Comparison of ENCODE assay signal across 25 cellular contexts in genomic region chr1:210937846-210938245, GRCh38.
DNase-seq lines count a peak whose midpoint lies in the region; ATAC-seq, FAIRE-seq and TF ChIP-seq lines count a peak whose summit lies in the region.
"Had no signal": no experiment of that assay in that cellular context is flagged by ENCODE, and none has a peak within 500 bp of the region (broad histone marks: within the 10 kb centered on the region; RNA-seq: fewer than 3 reads in every experiment).

No MANE protein-coding gene starts in this region.

- TF ChIP-seq EP300 in H1 (IDR thresholded peaks at IDR 0.05; ENCODE audit: borderline replicate concordance in 1 of 2, low read depth in 2 of 2, low read length in 2 of 2) = no peak

- no peak for TF ChIP-seq RAD21 in H1 (IDR thresholded peaks at IDR 0.05 in 1 of 2, conservative IDR thresholded peaks at IDR 0.05 in 1 of 2; ENCODE audit: low read depth in 2 of 2, low read length in 2 of 2)

- no peak overlapping the region for H4K8ac ChIP-seq in H1 (ENCODE audit: extremely low read depth, insufficient read depth, low read length)
- no peak overlapping the region for H4K8ac ChIP-seq in mesendoderm (ENCODE audit: low read depth, low read length)

- H2AK5ac ChIP-seq in H1 (ENCODE audit: low read depth, low read length) (no peak overlapping the region), mesendoderm (ENCODE audit: low read length) (no peak overlapping the region)

- no peak overlapping the region for H2BK5ac ChIP-seq in H1 (ENCODE audit: low read depth, low read length)
- H2BK5ac ChIP-seq in mesendoderm (ENCODE audit: low read length) = no peak overlapping the region

- no peaks in the 10 kb centered on the region for H3K36me3 ChIP-seq in H1 (ENCODE audit: control insufficient read depth in 2 of 4, insufficient read depth in 4 of 4, low read length in 3 of 4)
- no peaks in the 10 kb centered on the region for H3K36me3 ChIP-seq in mesendoderm (ENCODE audit: control insufficient read depth, insufficient read depth, low read length)
- H3K36me3 ChIP-seq: SJSA1 had no signal

- H3K56ac ChIP-seq in H1 (replicated peaks; ENCODE audit: insufficient read length, low read depth, low read length) = no peak overlapping the region
- no peak overlapping the region for H3K56ac ChIP-seq in mesendoderm (ENCODE audit: low read length)

- no peak for TF ChIP-seq CTCF in H1 (IDR thresholded peaks at IDR 0.05; ENCODE audit: control extremely low read depth in 1 of 3, insufficient read depth in 1 of 3, low read depth in 1 of 3, low read length in 3 of 3)

- H4K5ac ChIP-seq in H1 (ENCODE audit: insufficient read length, low read depth, low read length) (no peak overlapping the region), mesendoderm (ENCODE audit: low read length) (no peak overlapping the region)

- no peak overlapping the region for H3K27ac ChIP-seq in H1 (ENCODE audit: low read depth, low read length)
- no peak overlapping the region for H3K27ac ChIP-seq in mesendoderm (ENCODE audit: low read depth, low read length)
- H3K27ac ChIP-seq: C4-2B, KMS-11, SJSA1 had no signal

- H2BK20ac ChIP-seq in H1 (ENCODE audit: low read length) = no peak overlapping the region

- POLR2A ChIA-PET in H1 (lab: Charles Lee; ENCODE audit: partially characterized antibody) = no interaction called here

- no peaks in the 10 kb centered on the region; a peak in 1 of 7 replicates for H3K4me1 ChIP-seq in H1 (replicated peaks in 1 of 4; ENCODE audit: control insufficient read depth in 3 of 4, insufficient read depth in 4 of 4, low read length in 3 of 4)
- no peaks in the 10 kb centered on the region for H3K4me1 ChIP-seq in mesendoderm (ENCODE audit: control insufficient read depth, low read depth, low read length)
- H3K4me1 ChIP-seq: SJSA1 had no signal

- no peaks in the 10 kb centered on the region for H3K79me1 ChIP-seq in H1 (ENCODE audit: low read depth, low read length)
- H3K79me1 ChIP-seq in mesendoderm (ENCODE audit: low read length) = no peaks in the 10 kb centered on the region

- H4K20me1 ChIP-seq in H1 (replicated peaks in 1 of 2; ENCODE audit: control insufficient read depth in 1 of 2, insufficient read depth in 2 of 2, low read length in 2 of 2) = peaks cover 0 to 1% of the 10 kb centered on the region in 2 experiments

- no peaks in the 10 kb centered on the region for H3K9me3 ChIP-seq in H1 (ENCODE audit: insufficient read depth in 2 of 2, low read depth in 1 of 2, low read length in 1 of 2)
- H3K9me3 ChIP-seq: SJSA1 had no signal

- H3K79me2 ChIP-seq in H1 (ENCODE audit: control insufficient read depth in 1 of 2, insufficient read depth in 2 of 2, low read length in 2 of 2) (no peaks in the 10 kb centered on the region), mesendoderm (ENCODE audit: control insufficient read depth, insufficient read depth, low read length) (no peaks in the 10 kb centered on the region)

- H3K18ac ChIP-seq in H1 (ENCODE audit: extremely low read depth, low read length) (no peak overlapping the region), mesendoderm (ENCODE audit: low read length) (no peak overlapping the region)

- H3K23ac ChIP-seq in H1 (ENCODE audit: insufficient read length) = no peak overlapping the region
- no peak overlapping the region for H3K23ac ChIP-seq in mesendoderm (ENCODE audit: low read length)

- CTCF ChIA-PET in H1 (lab: Charles Lee; ENCODE audit: partially characterized antibody) = interaction anchor here (1.1 kb wide), 1 partner anchor 10 kb away, joined by 3 read pairs; no protein-coding TSS in a partner anchor

- no peak for FAIRE-seq in H1 (lab: Jason Lieb, UNC)
- FAIRE-seq in urothelium cell line (lab: Jason Lieb, UNC) = no peak
- FAIRE-seq: GM12892 had no signal

- H3K14ac ChIP-seq in H1 (ENCODE audit: insufficient read length) = no peak overlapping the region

- H3K4ac ChIP-seq in H1 (replicated peaks; ENCODE audit: insufficient read length, low read depth, low read length) (no peak overlapping the region), mesendoderm (ENCODE audit: low read depth, low read length) (no peak overlapping the region)

- H3K9ac ChIP-seq in H1 (replicated peaks in 1 of 4; ENCODE audit: extremely low read depth in 1 of 4, low read depth in 3 of 4, low read length in 3 of 4) (no peak overlapping the region), mesendoderm (ENCODE audit: low read length) (no peak overlapping the region)
- H3K9ac ChIP-seq: KMS-11 had no signal

- no peak overlapping the region for H3K4me3 ChIP-seq in H1 (ENCODE audit: extremely low read depth in 1 of 4, insufficient read depth in 2 of 4, low read depth in 3 of 4, low read length in 4 of 4)
- H3K4me3 ChIP-seq in mesendoderm (ENCODE audit: low read length) = no peak overlapping the region
- H3K4me3 ChIP-seq: SJSA1 had no signal

- TF ChIP-seq POLR2A in H1 (IDR thresholded peaks at IDR 0.05; ENCODE audit: control extremely low read depth in 1 of 2, low read depth in 2 of 2, low read length in 2 of 2) = no peak

- H3K23me2 ChIP-seq in H1 (ENCODE audit: low read depth, low read length) = no peaks in the 10 kb centered on the region

- H3K27me3 ChIP-seq in H1 (replicated peaks in 1 of 4; ENCODE audit: control insufficient read depth in 3 of 4, extremely low read depth in 1 of 4, insufficient read depth in 3 of 4, low read length in 3 of 4) = no peaks in the 10 kb centered on the region
- no peaks in the 10 kb centered on the region for H3K27me3 ChIP-seq in mesendoderm (ENCODE audit: insufficient read depth, low read length, poor library complexity)
- H3K27me3 ChIP-seq: SJSA1 had no signal

- no peak overlapping the region for H2BK15ac ChIP-seq in H1 (ENCODE audit: low read length)
- H2BK15ac ChIP-seq in mesendoderm (replicated peaks; ENCODE audit: low read depth) = no peak overlapping the region

- H4K91ac ChIP-seq in H1 (replicated peaks; ENCODE audit: insufficient read length, low read length) = no peak overlapping the region

- peak; percentile 46 for DNase-seq in M059J (ENCODE audit: low read depth)
- DNase-seq in H1 (ENCODE audit: low read depth in 1 of 2, low spot score in 2 of 2) = no peak
- peak; percentile 93 for DNase-seq in mesendoderm
- peak; percentile 16 for DNase-seq in urothelium cell line (ENCODE audit: low spot score)
- DNase-seq in mesenteric fat pad (ENCODE audit: low spot score) = no peak
- DNase-seq in NCI-H774 (lab: John Stamatoyannopoulos, UW) = no peak
- DNase-seq in activated CD8-positive, alpha-beta memory T cell treated with anti-CD3 and anti-CD28 coated beads, Interleukin-2, amount 50 U/mL, for 48 hours = no peak
- DNase-seq: Calu3; DMS79 treated with DMSO at 0.1 percent for 48 hours; H7; NCI-H1048; NCI-H1436 treated with DMSO at 0.1 percent for 48 hours; NCI-H1930; NCI-H2107; NCI-H446; NCI-H524 treated with DMSO at 0.1 percent for 48 hours; NCI-H82; NK-92 treated with Interleukin-12 subunit alpha and Interleukin-12 subunit beta, amount 100 ng/mL, for 24 hours; PC-3 had no signal

- no peak overlapping the region for H2BK120ac ChIP-seq in H1 (replicated peaks; ENCODE audit: low read depth, low read length)
- no peak overlapping the region for H2BK120ac ChIP-seq in mesendoderm (ENCODE audit: low read depth, low read length)

- H3K4me2 ChIP-seq in H1 (ENCODE audit: insufficient read depth in 1 of 2, low read depth in 2 of 2, low read length in 2 of 2) (no peak overlapping the region), mesendoderm (ENCODE audit: low read length) (no peak overlapping the region)
- H3K4me2 ChIP-seq: KMS-11 had no signal

- H2BK12ac ChIP-seq in H1 (ENCODE audit: low read depth, low read length) = no peak overlapping the region

- H2AFZ ChIP-seq in H1 (ENCODE audit: low read length) = no peak overlapping the region

- no peak for ATAC-seq in HG02938 (IDR thresholded peaks at IDR 0.05; ENCODE audit: unreplicated experiment)
- ATAC-seq: PC-3, Right ventricle myocardium inferior had no signal

TF ChIP-seq in H1, 55 proteins besides CTCF, POLR2A, EP300 and RAD21:
- 0 out of 2 replicates have a peak, but pooled peaks have one; percentile 12 for TF ChIP-seq TEAD4 (IDR thresholded peaks at IDR 0.05; ENCODE audit: low read depth, low read length)
- no peak for TF ChIP-seq ASH2L (IDR thresholded peaks at IDR 0.05; ENCODE audit: low read length)

Comparison
In these comparisons a context has a peak if more than half of its experiments do, and no peak if none do; other contexts are left out.
1. DNase-seq: peak in M059J (single experiment), mesendoderm (single experiment) and urothelium cell line (single experiment); none in H1 (0 of 2), mesenteric fat pad (single experiment), NCI-H774 (single experiment) and activated CD8-positive, alpha-beta memory T cell treated with anti-CD3 and anti-CD28 coated beads, Interleukin-2, amount 50 U/mL, for 48 hours (single experiment).